ENCODE assay signal across 1 cellular context in genomic region chr3:8723612-8724011, GRCh38.
TF ChIP-seq lines count a peak whose summit lies in the region.

No MANE protein-coding gene starts in this region.

TF ChIP-seq in H1, 55 proteins besides CTCF, POLR2A, EP300 and RAD21:
- TF ChIP-seq E2F6 (IDR thresholded peaks at IDR 0.05) (no peak), KDM4A (IDR thresholded peaks at IDR 0.05; ENCODE audit: low read depth, low read length, severe bottlenecking) (no peak), SRF (IDR thresholded peaks at IDR 0.05; ENCODE audit: low read depth, low read length) (no peak), EGR1 (IDR thresholded peaks at IDR 0.05; ENCODE audit: borderline replicate concordance, low read depth, low read length) (0 out of 2 replicates have a peak, but pooled peaks have one; percentile 19), MAX (IDR thresholded peaks at IDR 0.05) (no peak), RXRA (IDR thresholded peaks at IDR 0.05; ENCODE audit: insufficient read depth, low read depth, low read length) (no peak), KDM1A (IDR thresholded peaks at IDR 0.05; ENCODE audit: borderline replicate concordance, low read length) (no peak), BCL11A (IDR thresholded peaks at IDR 0.05; ENCODE audit: low read depth in 2 of 2, low read length in 2 of 2) (no peak), CHD7 (IDR thresholded peaks at IDR 0.05; ENCODE audit: insufficient replicate concordance, low read length) (no peak)
